Comparison of ENCODE assay signal across 21 cellular contexts in genomic region chr1:116320846-116321245, GRCh38. TPM values are rescaled to one million over a fixed set of nuclear protein-coding genes. Genes with fewer than 3 reads are reported as not detected.
DNase-seq lines count a peak whose midpoint lies in the region; ATAC-seq and TF ChIP-seq lines count a peak whose summit lies in the region.
"Had no signal": no experiment of that assay in that cellular context is flagged by ENCODE, and none has a peak within 500 bp of the region (broad histone marks: within the 10 kb centered on the region; RNA-seq: fewer than 3 reads in every experiment).

No MANE protein-coding gene starts in this region.

- peak overlapping the region; percentile 90 to 94 (median 92) for H3K27ac Mint-ChIP-seq in CD4-positive, CD25-positive, alpha-beta regulatory T cell
- no peak overlapping the region for H3K27ac Mint-ChIP-seq in activated CD4-positive, alpha-beta T cell treated with anti-CD3 and anti-CD28 coated beads, Interleukin-2, amount 10 ng/mL, durations not matched to agents 7 days and 5 days
- H3K27ac Mint-ChIP-seq: GM23338 had no signal

- intact Hi-C loops in body of pancreas (cut with DNase I) = no loop called here

- H3K4me2 ChIP-seq in parathyroid adenoma (ENCODE audit: low read length) = no peak overlapping the region
- H3K4me2 ChIP-seq: A549, GM23338, SK-N-SH had no signal

- no peaks in the 10 kb centered on the region for H3K79me2 ChIP-seq in parathyroid adenoma

- H3K27ac ChIP-seq in CD4-positive, CD25-positive, alpha-beta regulatory T cell (ENCODE audit: insufficient read depth, low read length, poor library complexity, severe bottlenecking) = no peak overlapping the region
- peak overlapping the region; percentile 50 for H3K27ac ChIP-seq in KOPT-K1 (ENCODE audit: low read depth, low read length, poor library complexity, severe bottlenecking)
- H3K27ac ChIP-seq in body of pancreas = peak overlapping the region in 3 of 4 donors; percentile 71 to 80 (median 71)
- H3K27ac ChIP-seq in parathyroid adenoma = no peak overlapping the region
- H3K27ac ChIP-seq: A549 had no signal

- no peaks in the 10 kb centered on the region for H3K36me3 Mint-ChIP-seq in CD4-positive, CD25-positive, alpha-beta regulatory T cell
- no peaks in the 10 kb centered on the region for H3K36me3 Mint-ChIP-seq in activated CD4-positive, alpha-beta T cell treated with anti-CD3 and anti-CD28 coated beads, Interleukin-2, amount 10 ng/mL, durations not matched to agents 7 days and 5 days (ENCODE audit: low read depth)
- H3K36me3 Mint-ChIP-seq: CD8-positive, alpha-beta T cell had no signal

- peak overlapping the region; percentile 60 for H2AFZ ChIP-seq in parathyroid adenoma
- H2AFZ ChIP-seq: GM23338 had no signal

- TF ChIP-seq CTCF in body of pancreas (IDR thresholded peaks at IDR 0.05) (no peak), parathyroid adenoma (IDR thresholded peaks at IDR 0.05) (no peak)

- no peaks in the 10 kb centered on the region for H3K9me3 ChIP-seq in CD4-positive, CD25-positive, alpha-beta regulatory T cell (ENCODE audit: control insufficient read depth in 2 of 2, low read length in 2 of 2)
- H3K9me3 ChIP-seq in KOPT-K1 (ENCODE audit: insufficient read depth, low read length, poor library complexity, severe bottlenecking) = no peaks in the 10 kb centered on the region
- H3K9me3 ChIP-seq in body of pancreas = no peaks in the 10 kb centered on the region
- H3K9me3 ChIP-seq in parathyroid adenoma (ENCODE audit: control insufficient read depth, low read length) = no peaks in the 10 kb centered on the region
- H3K9me3 ChIP-seq: A549, BE2C, HAP-1, SK-N-SH had no signal

- H3K4me1 Mint-ChIP-seq in CD4-positive, CD25-positive, alpha-beta regulatory T cell = peaks cover 40 to 78% (median 60%) of the 10 kb centered on the region in 4 donors
- H3K4me1 Mint-ChIP-seq in activated CD4-positive, alpha-beta T cell treated with anti-CD3 and anti-CD28 coated beads, Interleukin-2, amount 10 ng/mL, durations not matched to agents 7 days and 5 days = peaks cover 48% of the 10 kb centered on the region
- H3K4me1 Mint-ChIP-seq: GM23338 had no signal

- no peaks in the 10 kb centered on the region for H3K27me3 ChIP-seq in CD4-positive, CD25-positive, alpha-beta regulatory T cell (ENCODE audit: control insufficient read depth, insufficient read depth, low read length)
- H3K27me3 ChIP-seq in body of pancreas (no peaks in the 10 kb centered on the region), parathyroid adenoma (ENCODE audit: control insufficient read depth, insufficient read depth, low read length) (no peaks in the 10 kb centered on the region)
- H3K27me3 ChIP-seq: BE2C had no signal

- TF ChIP-seq POLR2A in body of pancreas (IDR thresholded peaks at IDR 0.05) = no peak

- WGBS in body of pancreas, 2 donors = 36 to 44% methylated on average over 2 of the region's 2 CpGs

- POLR2A ChIA-PET in activated CD4-positive, alpha-beta T cell treated with anti-CD3 and anti-CD28 coated beads, Interleukin-2, amount 10 ng/mL, durations not matched to agents 7 days and 5 days (lab: Charles Lee) = no interaction called here

- CTCF ChIA-PET in activated CD4-positive, alpha-beta T cell treated with anti-CD3 and anti-CD28 coated beads, Interleukin-2, amount 10 ng/mL, durations not matched to agents 7 days and 5 days (lab: Charles Lee) = interaction anchor here (0.6 to 1.5 kb wide), 3 partner anchors 50 to 178 kb away, joined by 3 read pairs; no protein-coding TSS in a partner anchor

- ATAC-seq in CD4-positive, CD25-positive, alpha-beta regulatory T cell (ENCODE audit: low read depth in 2 of 2) = no peak
- ATAC-seq in body of pancreas = no peak
- ATAC-seq: A549; CD8-positive, alpha-beta T cell; GM23338 had no signal

- no peak for DNase-seq in CD4-positive, CD25-positive, alpha-beta regulatory T cell
- DNase-seq in body of pancreas (no peak), NCI-H146 treated with DMSO at 0.1 percent for 48 hours (lab: John Stamatoyannopoulos, UW; ENCODE audit: unreplicated experiment) (no peak), hippocampal formation (lab: John Stamatoyannopoulos, UW) (no peak)
- no peak for DNase-seq in activated CD4-positive, alpha-beta T cell treated with anti-CD3 and anti-CD28 coated beads, Interleukin-2, amount 10 ng/mL, durations not matched to agents 7 days and 5 days
- DNase-seq: BE2C; CD8-positive, alpha-beta T cell; NCI-H1092; NCI-H1436; NCI-H2029; NCI-H226; NCI-H510A treated with DMSO at 0.1 percent for 48 hours; NCI-H82; RPMI8226; SHP77 treated with DMSO at 0.1 percent for 48 hours; SK-N-SH had no signal

- no peak overlapping the region for H3K9ac ChIP-seq in parathyroid adenoma
- H3K9ac ChIP-seq: SK-N-SH had no signal

- peaks cover 11% of the 10 kb centered on the region for H3K27me3 Mint-ChIP-seq in CD4-positive, CD25-positive, alpha-beta regulatory T cell
- no peaks in the 10 kb centered on the region for H3K27me3 Mint-ChIP-seq in activated CD4-positive, alpha-beta T cell treated with anti-CD3 and anti-CD28 coated beads, Interleukin-2, amount 10 ng/mL, durations not matched to agents 7 days and 5 days

- H3K4me3 ChIP-seq in CD4-positive, CD25-positive, alpha-beta regulatory T cell (ENCODE audit: low read depth, low read length) = no peak overlapping the region
- H3K4me3 ChIP-seq in body of pancreas (no peak overlapping the region), parathyroid adenoma (ENCODE audit: low read depth, low read length) (no peak overlapping the region)
- H3K4me3 ChIP-seq: A549, GM23338, HAP-1 had no signal

- H3K4me3 Mint-ChIP-seq in CD4-positive, CD25-positive, alpha-beta regulatory T cell = peak overlapping the region in 1 of 4 donors; percentile 43
- H3K4me3 Mint-ChIP-seq in activated CD4-positive, alpha-beta T cell treated with anti-CD3 and anti-CD28 coated beads, Interleukin-2, amount 10 ng/mL, durations not matched to agents 7 days and 5 days = no peak overlapping the region
- H3K4me3 Mint-ChIP-seq: CD8-positive, alpha-beta T cell; GM23338 had no signal

- H3K36me3 ChIP-seq in CD4-positive, CD25-positive, alpha-beta regulatory T cell (ENCODE audit: control insufficient read depth, insufficient read depth, low read length) = no peaks in the 10 kb centered on the region
- H3K36me3 ChIP-seq in KOPT-K1 (ENCODE audit: insufficient read depth, low read length) (no peaks in the 10 kb centered on the region), body of pancreas (replicated peaks in 1 of 2; ENCODE audit: insufficient read depth in 1 of 2, low read depth in 2 of 2) (no peaks in the 10 kb centered on the region), parathyroid adenoma (ENCODE audit: control insufficient read depth, insufficient read depth, low read length) (no peaks in the 10 kb centered on the region)
- H3K36me3 ChIP-seq: BE2C, HAP-1 had no signal

- H3K9me3 Mint-ChIP-seq in CD4-positive, CD25-positive, alpha-beta regulatory T cell = no peaks in the 10 kb centered on the region
- H3K9me3 Mint-ChIP-seq in activated CD4-positive, alpha-beta T cell treated with anti-CD3 and anti-CD28 coated beads, Interleukin-2, amount 10 ng/mL, durations not matched to agents 7 days and 5 days = no peaks in the 10 kb centered on the region
- H3K9me3 Mint-ChIP-seq: CD8-positive, alpha-beta T cell; GM23338 had no signal

- H3K4me1 ChIP-seq in CD4-positive, CD25-positive, alpha-beta regulatory T cell (ENCODE audit: control insufficient read depth, insufficient read depth, low read length, poor library complexity, severe bottlenecking) = peaks cover 50% of the 10 kb centered on the region
- peaks cover 79% of the 10 kb centered on the region for H3K4me1 ChIP-seq in body of pancreas
- peaks cover 41% of the 10 kb centered on the region for H3K4me1 ChIP-seq in parathyroid adenoma
- H3K4me1 ChIP-seq: A549, BE2C had no signal

RNA-seq across cellular contexts. Expression of gene ATP1A1, which starts 52.2 kb away (rescaled TPM):
- 228 TPM for total RNA-seq in CD4-positive, CD25-positive, alpha-beta regulatory T cell
- polyA plus RNA-seq in CD4-positive, CD25-positive, alpha-beta regulatory T cell = 10 to 100 TPM; 52.4 to 63.8 (median 58.8) TPM
- total RNA-seq in body of pancreas = 100 to 1,000 TPM; 423 to 593 TPM
- total RNA-seq in activated CD4-positive, alpha-beta T cell treated with anti-CD3 and anti-CD28 coated beads, Interleukin-2, amount 10 ng/mL, durations not matched to agents 7 days and 5 days = 100 to 1,000 TPM; 260 to 274 TPM

Comparison
In these comparisons a context has a peak if more than half of its experiments do, and no peak if none do; other contexts are left out.
1. H3K27ac ChIP-seq: peak in KOPT-K1 (single experiment) and body of pancreas (3 of 4); none in CD4-positive, CD25-positive, alpha-beta regulatory T cell (single experiment) and parathyroid adenoma (single experiment).